In genomic region chr3:46261926-46262594, GRCh38 we compare ENCODE assay signal across 23 cellular contexts. TPM values are rescaled to one million over a fixed set of nuclear protein-coding genes. Genes with fewer than 3 reads are reported as not detected.
DNase-seq lines count a peak whose midpoint lies in the region; ATAC-seq, FAIRE-seq and TF ChIP-seq lines count a peak whose summit lies in the region.
"Had no signal": no experiment of that assay in that cellular context is flagged by ENCODE, and none has a peak within 500 bp of the region (broad histone marks: within the 10 kb centered on the region; RNA-seq: fewer than 3 reads in every experiment).

No MANE protein-coding gene starts in this region.

- H3K4me1 ChIP-seq in GM12878 (ENCODE audit: control insufficient read depth, insufficient read depth, low read length): no peaks in the 10 kb centered on the region; the same call in 1 of the 2 replicates
- H3K4me1 ChIP-seq: foreskin keratinocyte, psoas muscle had no signal

- SMC1A ChIA-PET in GM12878 (lab: Charles Lee; ENCODE audit: uncharacterized antibody, unreplicated experiment): interaction anchor here (0.7 to 1.9 kb wide), 4 partner anchors 39 to 107 kb away, joined by 3 to 7 read pairs (median 3); no protein-coding TSS in a partner anchor

- H3K9me3 Mint-ChIP-seq in stimulated activated naive CD8-positive, alpha-beta T cell treated with anti-CD3 and anti-CD28 coated beads, Interleukin-15, amount 100 ng/mL, for 72 hours: peaks cover 12 to 29% of the 10 kb centered on the region in 2 donors
- H3K9me3 Mint-ChIP-seq in stimulated activated effector memory CD8-positive, alpha-beta T cell treated with anti-CD3 and anti-CD28 coated beads, Interleukin-12 subunit alpha, Interleukin-12 subunit beta, amount 100 ng/mL, for 72 hours: peaks cover 14% of the 10 kb centered on the region
- H3K9me3 Mint-ChIP-seq: neural crest cell had no signal

- no peak for TF ChIP-seq CTCF in GM12878 (IDR thresholded peaks at IDR 0.05 in 2 of 3, conservative IDR thresholded peaks at IDR 0.05 in 1 of 3; ENCODE audit: control insufficient read depth in 2 of 3, extremely low read depth in 1 of 3, insufficient read depth in 1 of 3, low read depth in 3 of 3, low read length in 3 of 3)
- TF ChIP-seq CTCF in dorsolateral prefrontal cortex (IDR thresholded peaks at IDR 0.05 in 54 of 56, conservative IDR thresholded peaks at IDR 0.05 in 2 of 56; ENCODE audit: low read depth in 1 of 56, partially characterized antibody in 56 of 56): no peak

- H2AFZ ChIP-seq in GM12878 (ENCODE audit: control insufficient read depth, low read depth, low read length): peak overlapping the region; percentile 54
- H2AFZ ChIP-seq: PC-9 had no signal

- POLR2A ChIA-PET in GM12878 (lab: Charles Lee): interaction anchor here (0.5 to 1.0 kb wide), 2 partner anchors 10 to 61 kb away, joined by 3 to 11 read pairs; no protein-coding TSS in a partner anchor

- peaks cover 11% of the 10 kb centered on the region for H3K27me3 Mint-ChIP-seq in stimulated activated naive CD8-positive, alpha-beta T cell treated with anti-CD3 and anti-CD28 coated beads, Interleukin-15, amount 100 ng/mL, for 72 hours

- in situ Hi-C loops in GM12878 (cut with MboI): no loop called here

- 45% methylated on average over 5 of the region's 5 CpGs for whole genome bisulfite sequencing in GM12878 (ENCODE audit: insufficient coverage, insufficient replicate concordance, low lambda C conversion rate, missing lambda C conversion rate)

- CTCF ChIA-PET in GM12878 (lab: Yijun Ruan, JAX): interaction anchor here (1.0 to 1.4 kb wide), 2 partner anchors 107 to 171 kb away, joined by 3 to 4 read pairs; no protein-coding TSS in a partner anchor

- H3K27ac Mint-ChIP-seq in stimulated activated naive CD8-positive, alpha-beta T cell treated with anti-CD3 and anti-CD28 coated beads, Interleukin-15, amount 100 ng/mL, for 72 hours: no peak overlapping the region
- H3K27ac Mint-ChIP-seq in stimulated activated effector memory CD8-positive, alpha-beta T cell treated with anti-CD3 and anti-CD28 coated beads, Interleukin-12 subunit alpha, Interleukin-12 subunit beta, amount 100 ng/mL, for 72 hours: peak overlapping the region; percentile 64

- H3K79me2 ChIP-seq in GM12878 (ENCODE audit: control insufficient read depth, insufficient read depth, low read length): no peaks in the 10 kb centered on the region

- TF ChIP-seq POLR2A in GM12878 (IDR thresholded peaks at IDR 0.05; ENCODE audit: low read depth, low read length): no peak

- DNase-seq in stimulated activated naive CD8-positive, alpha-beta T cell treated with anti-CD3 and anti-CD28 coated beads, Interleukin-15, amount 100 ng/mL, for 72 hours: no peak
- no peak for DNase-seq in stimulated activated naive CD8-positive, alpha-beta T cell treated with anti-CD3 and anti-CD28 coated beads, Interleukin-15, Interleukin-2, amounts not matched to agents 100 U/mL and 50 U/mL, for 24 hours
- peak; percentile 7 for DNase-seq in M059J (ENCODE audit: low read depth)
- no peak for DNase-seq in GM12878 (ENCODE audit: low read depth, low spot score)
- DNase-seq in stimulated activated effector memory CD8-positive, alpha-beta T cell treated with anti-CD3 and anti-CD28 coated beads, Interleukin-12 subunit alpha, Interleukin-12 subunit beta, amount 100 ng/mL, for 72 hours (ENCODE audit: low spot score in 2 of 2): no peak
- no peak for DNase-seq in NCI-H524 (lab: John Stamatoyannopoulos, UW)
- DNase-seq in COLO829 (ENCODE audit: low spot score): no peak
- DNase-seq in dorsolateral prefrontal cortex: no peak
- DNase-seq: activated CD4-positive, alpha-beta T cell treated with anti-CD3 and anti-CD28 coated beads, Interleukin-2, amount 50 U/mL, for 1 hour; foreskin keratinocyte; GF-D8; kidney glomerular epithelial cell; NCI-H1436; NCI-H748 treated with DMSO at 0.1 percent for 48 hours; PC-9; psoas muscle; spleen had no signal

- H3K27ac ChIP-seq in GM12878 (ENCODE audit: control insufficient read depth, insufficient read depth) (no peak overlapping the region), dorsolateral prefrontal cortex (no peak overlapping the region)
- H3K27ac ChIP-seq: foreskin keratinocyte, PC-9, psoas muscle, SJSA1, thoracic aorta had no signal

- TF ChIP-seq EP300 in GM12878 (IDR thresholded peaks at IDR 0.05; ENCODE audit: borderline replicate concordance in 1 of 2, control insufficient read depth in 1 of 2, low read depth in 2 of 2, low read length in 2 of 2): no peak

- H3K36me3 Mint-ChIP-seq in stimulated activated effector memory CD8-positive, alpha-beta T cell treated with anti-CD3 and anti-CD28 coated beads, Interleukin-12 subunit alpha, Interleukin-12 subunit beta, amount 100 ng/mL, for 72 hours: no peaks in the 10 kb centered on the region

- BruUV-seq in GM12878 (replicated peaks; lab: Mats Ljungman, UMichigan): no TSS peak

- H3K36me3 ChIP-seq in GM12878 (ENCODE audit: control insufficient read depth in 2 of 2, insufficient read depth in 2 of 2, low read length in 1 of 2): no peaks in the 10 kb centered on the region
- H3K36me3 ChIP-seq: SJSA1, spleen, thoracic aorta had no signal

- H3K9me3 ChIP-seq in GM12878 (replicated peaks; ENCODE audit: control insufficient read depth, insufficient read depth, low read length): peaks cover 6% of the 10 kb centered on the region; the same call in 2 of the 3 replicates
- H3K9me3 ChIP-seq: psoas muscle, SJSA1, thoracic aorta had no signal

- H3K9ac ChIP-seq in GM12878 (ENCODE audit: control insufficient read depth, insufficient read depth, low read length): no peak overlapping the region

- intact Hi-C loops in GM12878 (cut with micrococcal nuclease; ENCODE audit: unreplicated experiment) (no loop called here), dorsolateral prefrontal cortex (cut with DNase I) (no loop called here)

- H4K20me1 ChIP-seq in GM12878 (ENCODE audit: control insufficient read depth, insufficient read depth): no peaks in the 10 kb centered on the region

- TF ChIP-seq RAD21 in GM12878 (IDR thresholded peaks at IDR 0.05; ENCODE audit: insufficient read depth, low read depth, low read length): no peak

- H3K4me1 Mint-ChIP-seq in stimulated activated naive CD8-positive, alpha-beta T cell treated with anti-CD3 and anti-CD28 coated beads, Interleukin-15, amount 100 ng/mL, for 72 hours: peaks cover 40% of the 10 kb centered on the region
- H3K4me1 Mint-ChIP-seq in stimulated activated effector memory CD8-positive, alpha-beta T cell treated with anti-CD3 and anti-CD28 coated beads, Interleukin-12 subunit alpha, Interleukin-12 subunit beta, amount 100 ng/mL, for 72 hours: peaks cover 77% of the 10 kb centered on the region
- H3K4me1 Mint-ChIP-seq: neural crest cell had no signal

- H3K4me3 ChIP-seq in GM12878 (0 out of 2 replicates have a peak overlapping the region, but pooled peaks have one; percentile 18), dorsolateral prefrontal cortex (no peak overlapping the region)
- H3K4me3 ChIP-seq: PC-9, psoas muscle, SJSA1, spleen, thoracic aorta had no signal

- ATAC-seq in stimulated activated naive CD8-positive, alpha-beta T cell treated with anti-CD3 and anti-CD28 coated beads, Interleukin-15, amount 100 ng/mL, for 72 hours: peak; percentile 26
- no peak for ATAC-seq in stimulated activated naive CD8-positive, alpha-beta T cell treated with anti-CD3 and anti-CD28 coated beads, Interleukin-15, Interleukin-2, amounts not matched to agents 100 U/mL and 50 U/mL, for 24 hours
- ATAC-seq in GM12878: no peak
- peak; percentile 76 for ATAC-seq in stimulated activated effector memory CD8-positive, alpha-beta T cell treated with anti-CD3 and anti-CD28 coated beads, Interleukin-12 subunit alpha, Interleukin-12 subunit beta, amount 100 ng/mL, for 72 hours
- ATAC-seq: foreskin keratinocyte, psoas muscle had no signal

- no peak for FAIRE-seq in GM12878 (lab: Jason Lieb, UNC)
- FAIRE-seq: endometrium had no signal

- peak overlapping the region; percentile 50; the same call in 1 of the 2 replicates for H3K4me2 ChIP-seq in GM12878 (ENCODE audit: control insufficient read depth, insufficient read depth)
- H3K4me2 ChIP-seq: PC-9 had no signal

- H3K27me3 ChIP-seq in GM12878 (replicated peaks in 1 of 2; ENCODE audit: control insufficient read depth in 2 of 2, insufficient read depth in 2 of 2, low read length in 1 of 2) (no peaks in the 10 kb centered on the region), dorsolateral prefrontal cortex (no peaks in the 10 kb centered on the region)
- H3K27me3 ChIP-seq: SJSA1, spleen had no signal

- peak overlapping the region in 1 of 2 donors; percentile 27 for H3K4me3 Mint-ChIP-seq in stimulated activated naive CD8-positive, alpha-beta T cell treated with anti-CD3 and anti-CD28 coated beads, Interleukin-15, amount 100 ng/mL, for 72 hours
- peak overlapping the region; percentile 49 for H3K4me3 Mint-ChIP-seq in stimulated activated effector memory CD8-positive, alpha-beta T cell treated with anti-CD3 and anti-CD28 coated beads, Interleukin-12 subunit alpha, Interleukin-12 subunit beta, amount 100 ng/mL, for 72 hours
- H3K4me3 Mint-ChIP-seq: neural crest cell had no signal

- RAD21 ChIA-PET in GM12878 (lab: Charles Lee; ENCODE audit: unreplicated experiment): no interaction called here

RNA-seq across cellular contexts. Expression of gene CCR3, which starts 19.8 kb away (rescaled TPM):
- 0.20 TPM in 1 of 2 replicates, not detected in the other for total RNA-seq in M059J (2014; rRNA removed; shearing (Covaris generic))
- 0.42 and 0.54 TPM in 2 replicates for total RNA-seq in GM12878 (2013; cell fraction: nucleolus; rRNA removed)
- total RNA-seq in GM12878 (2014; rRNA removed) (0.23 and 0.65 TPM in 2 replicates), GM12878 (2014; rRNA removed; fragmentation: Illumina TruSeq; extraction: Trizol) (0.27 and 0.60 TPM in 2 replicates), GM12878 (2021) (0.41 and 0.66 TPM in 2 replicates), dorsolateral prefrontal cortex (under 1 TPM in 2 of 120 experiments, not detected in 118; 0.38 to 0.43 TPM)
- polyA plus RNA-seq in GM12878 (2011; ENCODE audit: low read depth): not detected
- polyA plus RNA-seq in GM12878 (2011; rRNA removed) (not detected in 2 replicates), GM12878 (2014; fragmentation: Illumina TruSeq; extraction: Trizol) (0.65 and 0.78 TPM in 2 replicates), GM12878 (2014; fragmentation: Nextera tagmentation; extraction: Ambion mirVana) (under 1 TPM; 0.53 TPM), GM12878 (2014; rRNA removed) (0.58 TPM in 2 replicates), GM12878 (2016; fragmentation: Nextera tagmentation; extraction: Ambion mirVana) (under 1 TPM; 0.13 to 0.20 TPM)
- polyA plus RNA-seq in GM12878 (2011; cell fraction: cytosol; rRNA removed): 0.05 and 0.06 TPM in 2 replicates
- polyA plus RNA-seq in GM12878 (2011; cell fraction: nucleus; rRNA removed): not detected in 2 replicates
- 0.19 and 0.27 TPM in 2 replicates for polyA plus RNA-seq in GM12878 (2012)
- not detected in 2 replicates for polyA minus RNA-seq in GM12878 (2011; rRNA and poly(A)+ RNA removed)
- not detected in 2 replicates for polyA minus RNA-seq in GM12878 (2011; cell fraction: cytosol; rRNA and poly(A)+ RNA removed)
- not detected in 2 replicates for polyA minus RNA-seq in GM12878 (2011; cell fraction: nucleus; rRNA and poly(A)+ RNA removed)
- total RNA-seq: foreskin keratinocyte, HT-29, mesenteric fat pad, neural crest cell, thoracic aorta had no signal
- polyA plus RNA-seq: foreskin keratinocyte had no signal

RNA-seq across cellular contexts. Expression of gene CCR1, which starts 53.9 kb away (rescaled TPM):
- 5.6 and 7.3 TPM in 2 replicates for total RNA-seq in M059J (2014; rRNA removed; shearing (Covaris generic))
- 5.2 and 5.5 TPM in 2 replicates for total RNA-seq in GM12878 (2013; cell fraction: nucleolus; rRNA removed)
- total RNA-seq in GM12878 (2014; rRNA removed) (8.3 and 10.1 TPM in 2 replicates), GM12878 (2014; rRNA removed; fragmentation: Illumina TruSeq; extraction: Trizol) (9.6 TPM in 2 replicates), GM12878 (2021) (6.4 and 7.3 TPM in 2 replicates), dorsolateral prefrontal cortex (10 to 100 TPM in 4 of 120 experiments, 1 to 10 TPM in 112, under 1 TPM in 4; 0.56 to 17.4 (median 3.0) TPM)
- 4.3 TPM for polyA plus RNA-seq in GM12878 (2011; ENCODE audit: low read depth)
- polyA plus RNA-seq in GM12878 (2011; rRNA removed) (8.8 and 9.5 TPM in 2 replicates), GM12878 (2014; fragmentation: Illumina TruSeq; extraction: Trizol) (11.0 and 13.2 TPM in 2 replicates), GM12878 (2014; fragmentation: Nextera tagmentation; extraction: Ambion mirVana) (1 to 10 TPM; 3.4 to 3.7 TPM), GM12878 (2014; rRNA removed) (6.4 and 8.2 TPM in 2 replicates), GM12878 (2016; fragmentation: Nextera tagmentation; extraction: Ambion mirVana) (1 to 10 TPM; 2.3 to 3.6 TPM)
- polyA plus RNA-seq in GM12878 (2011; cell fraction: cytosol; rRNA removed): 7.1 and 7.3 TPM in 2 replicates
- 3.9 TPM in 2 replicates for polyA plus RNA-seq in GM12878 (2011; cell fraction: nucleus; rRNA removed)
- 4.4 and 7.3 TPM in 2 replicates for polyA plus RNA-seq in GM12878 (2012)
- polyA minus RNA-seq in GM12878 (2011; rRNA and poly(A)+ RNA removed): 11.1 and 14.2 TPM in 2 replicates
- polyA minus RNA-seq in GM12878 (2011; cell fraction: cytosol; rRNA and poly(A)+ RNA removed): 1.9 and 2.8 TPM in 2 replicates
- polyA minus RNA-seq in GM12878 (2011; cell fraction: nucleus; rRNA and poly(A)+ RNA removed): 5.4 and 8.6 TPM in 2 replicates
- total RNA-seq: foreskin keratinocyte, HT-29 had no signal
- polyA plus RNA-seq: foreskin keratinocyte had no signal

Comparison
In these comparisons a context has a peak if more than half of its experiments do, and no peak if none do; other contexts are left out.
1. ATAC-seq: peak in stimulated activated naive CD8-positive, alpha-beta T cell treated with anti-CD3 and anti-CD28 coated beads, Interleukin-15, amount 100 ng/mL, for 72 hours (single experiment) and stimulated activated effector memory CD8-positive, alpha-beta T cell treated with anti-CD3 and anti-CD28 coated beads, Interleukin-12 subunit alpha, Interleukin-12 subunit beta, amount 100 ng/mL, for 72 hours (single experiment); none in stimulated activated naive CD8-positive, alpha-beta T cell treated with anti-CD3 and anti-CD28 coated beads, Interleukin-15, Interleukin-2, amounts not matched to agents 100 U/mL and 50 U/mL, for 24 hours (single experiment) and GM12878 (single experiment).